In genomic region chr3:196431193-196432136, GRCh38 we compare ENCODE assay signal across 1 cellular context.
A peak's percentile ranks its signal among the peaks of the same experiment; 100 is the strongest.
TF ChIP-seq lines count a peak whose summit lies in the region.

No MANE protein-coding gene starts in this region.

TF ChIP-seq in K562, 482 proteins besides CTCF, POLR2A, EP300 and RAD21 (continued from another document and continues in another):
- no peak for TF ChIP-seq ZNF311 (CRISPR knock-in tag; IDR thresholded peaks at IDR 0.05)
- TF ChIP-seq SP2 (IDR thresholded peaks at IDR 0.05; ENCODE audit: extremely low read depth, low read depth, low read length, poor library complexity, severe bottlenecking), result no peak
- no peak for TF ChIP-seq STAT5A (IDR thresholded peaks at IDR 0.05; ENCODE audit: borderline replicate concordance, low read length)
- TF ChIP-seq E2F1 (CRISPR knock-in tag; IDR thresholded peaks at IDR 0.05), result 0 out of 2 replicates have a peak, but pooled peaks have one; percentile 32
- TF ChIP-seq ATF3 (IDR thresholded peaks at IDR 0.05), result no peak
- no peak for TF ChIP-seq ATF3 (CRISPR knock-in tag; conservative IDR thresholded peaks at IDR 0.05)
- TF ChIP-seq TRIM28 (IDR thresholded peaks at IDR 0.05), result no peak
- TF ChIP-seq USF1 (CRISPR knock-in tag; IDR thresholded peaks at IDR 0.05), result no peak
- no peak for TF ChIP-seq NR4A1 (CRISPR knock-in tag; IDR thresholded peaks at IDR 0.05)
- TF ChIP-seq NR4A1 (tag; IDR thresholded peaks at IDR 0.05), result no peak
- TF ChIP-seq HDAC6 (IDR thresholded peaks at IDR 0.05; ENCODE audit: low read depth, low read length), result no peak
- no peak for TF ChIP-seq CBFB (CRISPR knock-in tag; IDR thresholded peaks at IDR 0.05)
- no peak for TF ChIP-seq ASH1L (IDR thresholded peaks at IDR 0.05; ENCODE audit: borderline replicate concordance, low read depth, partially characterized antibody)
- no peak for TF ChIP-seq BDP1 (IDR thresholded peaks at IDR 0.05; ENCODE audit: insufficient read depth, insufficient read length)
- TF ChIP-seq ZNF830 (CRISPR knock-in tag; IDR thresholded peaks at IDR 0.05), result no peak
- TF ChIP-seq HDAC2 (IDR thresholded peaks at IDR 0.05), result no peak
- no peak for TF ChIP-seq ZNF407 (IDR thresholded peaks at IDR 0.05; ENCODE audit: low read depth)
- 0 out of 2 replicates have a peak, but pooled peaks have one; percentile 88 for TF ChIP-seq NR1H2 (CRISPR knock-in tag; IDR thresholded peaks at IDR 0.05)
- TF ChIP-seq ZNF778 (CRISPR knock-in tag; IDR thresholded peaks at IDR 0.05), result no peak
- no peak for TF ChIP-seq ZNF146 (CRISPR knock-in tag; IDR thresholded peaks at IDR 0.05; ENCODE audit: unreplicated experiment)
- no peak for TF ChIP-seq ZNF518B (CRISPR knock-in tag; IDR thresholded peaks at IDR 0.05)
- no peak for TF ChIP-seq LEF1 (IDR thresholded peaks at IDR 0.05)
- TF ChIP-seq CLOCK (CRISPR knock-in tag; IDR thresholded peaks at IDR 0.05; ENCODE audit: borderline replicate concordance), result no peak
- TF ChIP-seq DIDO1 (tag; IDR thresholded peaks at IDR 0.05; ENCODE audit: low read depth), result no peak
- no peak for TF ChIP-seq PHB (CRISPR knock-in tag; IDR thresholded peaks at IDR 0.05)
- peak; percentile 63 for TF ChIP-seq SAP30 (IDR thresholded peaks at IDR 0.05; ENCODE audit: borderline replicate concordance, insufficient read depth, low read depth, low read length, poor library complexity, severe bottlenecking)
- no peak for TF ChIP-seq POLR2AphosphoS5 (IDR thresholded peaks at IDR 0.05; ENCODE audit: control insufficient read depth, insufficient read depth, low read depth, low read length)
- TF ChIP-seq PHB2 (IDR thresholded peaks at IDR 0.05; ENCODE audit: low read depth), result no peak
- TF ChIP-seq MTA2 (IDR thresholded peaks at IDR 0.05; ENCODE audit: low read depth), result no peak
